1 cellular context compared by ENCODE assay signal in genomic region chr5:57383093-57383861, GRCh38.
TF ChIP-seq lines count a peak whose summit lies in the region.

No MANE protein-coding gene starts in this region.

TF ChIP-seq in K562, 482 proteins besides CTCF, POLR2A, EP300 and RAD21 (continued from another document and continues in another):
- TF ChIP-seq ZNF785 (CRISPR knock-in tag; IDR thresholded peaks at IDR 0.05) (no peak), ZNF778 (CRISPR knock-in tag; IDR thresholded peaks at IDR 0.05) (no peak), NFE2 (IDR thresholded peaks at IDR 0.05; ENCODE audit: low read depth) (peak; percentile 96), BRF2 (IDR thresholded peaks at IDR 0.05; ENCODE audit: borderline replicate concordance, insufficient read depth, insufficient read length) (no peak), EZH2 (IDR thresholded peaks at IDR 0.05; ENCODE audit: borderline replicate concordance, low read depth, low read length) (no peak), SNAPC5 (CRISPR knock-in tag; IDR thresholded peaks at IDR 0.05) (no peak), ZNF41 (CRISPR knock-in tag; conservative IDR thresholded peaks at IDR 0.05) (0 out of 2 replicates have a peak, but pooled peaks have one; percentile 25), KLF6 (CRISPR knock-in tag; IDR thresholded peaks at IDR 0.05; ENCODE audit: borderline replicate concordance) (no peak; the same call in 1 of the 2 replicates), EWSR1 (IDR thresholded peaks at IDR 0.05; ENCODE audit: borderline replicate concordance, low read depth, partially characterized antibody) (no peak), RFX1 (IDR thresholded peaks at IDR 0.05) (peak; percentile 87), POLR2B (IDR thresholded peaks at IDR 0.05; ENCODE audit: low read depth, partially characterized antibody) (no peak), ARID2 (IDR thresholded peaks at IDR 0.05) (no peak), DDX20 (tag; IDR thresholded peaks at IDR 0.05; ENCODE audit: low read depth) (0 out of 2 replicates have a peak, but pooled peaks have one; percentile 17), MCM7 (IDR thresholded peaks at IDR 0.05) (no peak), GABPB2 (CRISPR knock-in tag; conservative IDR thresholded peaks at IDR 0.05) (no peak), SIX5 (IDR thresholded peaks at IDR 0.05; ENCODE audit: borderline replicate concordance in 1 of 2, insufficient read depth in 1 of 2, low read depth in 1 of 2, low read length in 2 of 2) (no peak), RNF219 (CRISPR knock-in tag; IDR thresholded peaks at IDR 0.05) (no peak), RCOR1 (IDR thresholded peaks at IDR 0.05; ENCODE audit: borderline replicate concordance in 1 of 2, low read depth in 2 of 2, low read length in 2 of 2) (peak; percentile 73 to 99; a peak in 3 of 4 replicates), ZNF830 (CRISPR knock-in tag; IDR thresholded peaks at IDR 0.05) (no peak), ARID3B (CRISPR knock-in tag; IDR thresholded peaks at IDR 0.05; ENCODE audit: borderline replicate concordance) (no peak), PRDM10 (IDR thresholded peaks at IDR 0.05; ENCODE audit: partially characterized antibody) (peak; percentile 89), NR2C1 (IDR thresholded peaks at IDR 0.05) (no peak), NR2C1 (tag; IDR thresholded peaks at IDR 0.05) (no peak; the same call in 1 of the 2 replicates), SREBF2 (CRISPR knock-in tag; IDR thresholded peaks at IDR 0.05) (no peak), SRSF7 (optimal IDR thresholded peaks at IDR 0.05; ENCODE audit: low read depth, low read length) (no peak), ZNF197 (CRISPR knock-in tag; IDR thresholded peaks at IDR 0.05; ENCODE audit: low read depth) (0 out of 2 replicates have a peak, but pooled peaks have one; percentile 61), IRF9 (tag; IDR thresholded peaks at IDR 0.05) (0 out of 2 replicates have a peak, but pooled peaks have one; percentile 28), ZNF75A (CRISPR knock-in tag; IDR thresholded peaks at IDR 0.05) (0 out of 2 replicates have a peak, but pooled peaks have one; percentile 13), FOXA1 (IDR thresholded peaks at IDR 0.05; ENCODE audit: borderline replicate concordance) (no peak), RBM25 (IDR thresholded peaks at IDR 0.05; ENCODE audit: low read depth, low read length, severe bottlenecking) (no peak), NR4A1 (CRISPR knock-in tag; IDR thresholded peaks at IDR 0.05) (no peak), NR4A1 (tag; IDR thresholded peaks at IDR 0.05) (no peak), SMAD1 (IDR thresholded peaks at IDR 0.05; ENCODE audit: low read depth, low read length, partially characterized antibody) (no peak), HLTF (IDR thresholded peaks at IDR 0.05) (no peak), MTF1 (CRISPR knock-in tag; IDR thresholded peaks at IDR 0.05; ENCODE audit: borderline replicate concordance) (no peak), MEIS2 (IDR thresholded peaks at IDR 0.05; ENCODE audit: partially characterized antibody) (peak; percentile 50), HES1 (IDR thresholded peaks at IDR 0.05; ENCODE audit: low read depth) (no peak), KLF10 (CRISPR knock-in tag; IDR thresholded peaks at IDR 0.05) (no peak), ZNF354B (CRISPR knock-in tag; IDR thresholded peaks at IDR 0.05) (no peak), NCOA2 (IDR thresholded peaks at IDR 0.05; ENCODE audit: partially characterized antibody in 2 of 2) (no peak), CLOCK (CRISPR knock-in tag; IDR thresholded peaks at IDR 0.05; ENCODE audit: borderline replicate concordance) (no peak), USF1 (CRISPR knock-in tag; IDR thresholded peaks at IDR 0.05) (no peak), PHTF2 (CRISPR knock-in tag; IDR thresholded peaks at IDR 0.05) (no peak), CBFA2T2 (conservative IDR thresholded peaks at IDR 0.05) (peak; percentile 52), HMGXB4 (CRISPR knock-in tag; IDR thresholded peaks at IDR 0.05) (no peak), MYNN (IDR thresholded peaks at IDR 0.05) (peak; percentile 71; the same call in 1 of the 2 replicates), MYNN (CRISPR knock-in tag; IDR thresholded peaks at IDR 0.05) (no peak), HMG20B (CRISPR knock-in tag; IDR thresholded peaks at IDR 0.05) (no peak), FOXO4 (CRISPR knock-in tag; IDR thresholded peaks at IDR 0.05) (no peak)
